15 cellular contexts compared by ENCODE assay signal in genomic region chr1:116286541-116286971, GRCh38.
DNase-seq lines count a peak whose midpoint lies in the region; ATAC-seq and TF ChIP-seq lines count a peak whose summit lies in the region.
"Had no signal": no experiment of that assay in that cellular context is flagged by ENCODE, and none has a peak within 500 bp of the region (broad histone marks: within the 10 kb centered on the region; RNA-seq: fewer than 3 reads in every experiment).

No MANE protein-coding gene starts in this region.

- H3K27me3 Mint-ChIP-seq in MCF 10A (ENCODE audit: insufficient read depth, unreplicated experiment): no peaks in the 10 kb centered on the region

- H3K36me3 ChIP-seq in breast epithelium (no peaks in the 10 kb centered on the region), SK-N-MC (ENCODE audit: insufficient read depth, low read length) (no peaks in the 10 kb centered on the region)
- H3K36me3 ChIP-seq: tibial artery had no signal

- peak overlapping the region; percentile 39 for H3K27ac Mint-ChIP-seq in MCF 10A (ENCODE audit: low read depth, unreplicated experiment)
- H3K27ac Mint-ChIP-seq: activated T-helper 17 cell treated with anti-CD3 and anti-CD28 coated beads, Interleukin-2, amount 50 U/mL, for 72 hours; memory B cell; T-helper 17 cell had no signal

- H3K9me3 ChIP-seq in breast epithelium: no peaks in the 10 kb centered on the region
- no peaks in the 10 kb centered on the region for H3K9me3 ChIP-seq in SK-N-MC (ENCODE audit: low read depth, low read length)
- H3K9me3 ChIP-seq: tibial artery had no signal

- no peak overlapping the region for H3K9ac ChIP-seq in SK-N-MC (ENCODE audit: insufficient read length)

- H3K4me3 ChIP-seq in breast epithelium (no peak overlapping the region), SK-N-MC (no peak overlapping the region)
- H3K4me3 ChIP-seq: tibial artery had no signal

- POLR2A ChIA-PET in MCF 10A (lab: Yijun Ruan, JAX): no interaction called here

- no peaks in the 10 kb centered on the region for H3K9me3 Mint-ChIP-seq in MCF 10A (ENCODE audit: unreplicated experiment)
- H3K9me3 Mint-ChIP-seq: activated T-helper 17 cell treated with anti-CD3 and anti-CD28 coated beads, Interleukin-2, amount 50 U/mL, for 72 hours had no signal

- no peaks in the 10 kb centered on the region for H3K4me1 ChIP-seq in breast epithelium
- H3K4me1 ChIP-seq: tibial artery had no signal

- no peaks in the 10 kb centered on the region for H3K27me3 ChIP-seq in breast epithelium
- H3K27me3 ChIP-seq: tibial artery had no signal

- intact Hi-C loops in MCF 10A (cut with micrococcal nuclease): no loop called here
- intact Hi-C loops in breast epithelium (cut with DNase I; ENCODE audit: low total_unique reads): no loop called here

- peaks cover 44% of the 10 kb centered on the region for H3K4me1 Mint-ChIP-seq in MCF 10A (ENCODE audit: insufficient read depth, unreplicated experiment)

- no peak overlapping the region for H3K4me3 Mint-ChIP-seq in MCF 10A (ENCODE audit: unreplicated experiment)
- H3K4me3 Mint-ChIP-seq: activated T-helper 17 cell treated with anti-CD3 and anti-CD28 coated beads, Interleukin-2, amount 50 U/mL, for 72 hours; memory B cell; T-helper 17 cell had no signal

- DNase-seq in MCF 10A (ENCODE audit: unreplicated experiment) (peak; percentile 42), breast epithelium (ENCODE audit: low spot score in 2 of 2) (no peak), SK-N-MC (ENCODE audit: low read depth, low spot score) (no peak), fibroblast of the conjunctiva (ENCODE audit: low read depth) (peak; percentile 50), hippocampal formation (lab: John Stamatoyannopoulos, UW) (no peak), UCSD-AML1 (lab: John Stamatoyannopoulos, UW; ENCODE audit: unreplicated experiment) (no peak)
- DNase-seq: activated CD4-positive, alpha-beta T cell treated with anti-CD3 and anti-CD28 coated beads, Interleukin-2, amount 50 U/mL, for 48 hours; caudate nucleus; NCI-H2171; T-helper 17 cell; tibial artery had no signal

- no peak overlapping the region for H3K27ac ChIP-seq in breast epithelium
- H3K27ac ChIP-seq in SK-N-MC: peak overlapping the region; percentile 65
- H3K27ac ChIP-seq: tibial artery had no signal

- no peak for TF ChIP-seq POLR2A in breast epithelium (IDR thresholded peaks at IDR 0.05)

- H3K36me3 Mint-ChIP-seq in MCF 10A (ENCODE audit: insufficient read depth, unreplicated experiment): no peaks in the 10 kb centered on the region

- ATAC-seq in GM21717 (IDR thresholded peaks at IDR 0.05; ENCODE audit: unreplicated experiment) (no peak), GM21576 (IDR thresholded peaks at IDR 0.05; ENCODE audit: unreplicated experiment) (no peak)
- ATAC-seq: activated T-helper 17 cell treated with anti-CD3 and anti-CD28 coated beads, Interleukin-2, amount 50 U/mL, for 72 hours; T-helper 17 cell had no signal

- CTCF ChIA-PET in MCF 10A (lab: Yijun Ruan, JAX): no interaction called here

- TF ChIP-seq CTCF in MCF 10A (IDR thresholded peaks at IDR 0.05; ENCODE audit: unreplicated experiment) (no peak), breast epithelium (IDR thresholded peaks at IDR 0.05) (no peak)

- BruUV-seq in MCF 10A (replicated peaks; lab: Mats Ljungman, UMichigan): no TSS peak

Comparison
In these comparisons a context has a peak if more than half of its experiments do, and no peak if none do; other contexts are left out.
1. DNase-seq: peak in MCF 10A (single experiment) and fibroblast of the conjunctiva (single experiment); none in breast epithelium (0 of 2), SK-N-MC (single experiment), hippocampal formation (0 of 2) and UCSD-AML1 (single experiment).